In genomic region chr18:49172246-49172645, GRCh38 we compare ENCODE assay signal across 24 cellular contexts.
DNase-seq lines count a peak whose midpoint lies in the region; ATAC-seq and FAIRE-seq lines count a peak whose summit lies in the region.
"Had no signal": no experiment of that assay in that cellular context is flagged by ENCODE, and none has a peak within 500 bp of the region (broad histone marks: within the 10 kb centered on the region; RNA-seq: fewer than 3 reads in every experiment).

No MANE protein-coding gene starts in this region.

- DNase-seq in activated naive CD4-positive, alpha-beta T cell treated with anti-CD3 and anti-CD28 coated beads, Interleukin-2, amount 50 U/mL, for 72 hours (ENCODE audit: low spot score in 2 of 2), result no peak
- no peak for DNase-seq in activated naive CD4-positive, alpha-beta T cell (lab: John Stamatoyannopoulos, UW)
- DNase-seq in GM19239 (ENCODE audit: insufficient read length, low spot score) (no peak), NCI-H2227 (lab: John Stamatoyannopoulos, UW; ENCODE audit: unreplicated experiment) (no peak), urothelium cell line (ENCODE audit: low spot score) (no peak)
- no peak for DNase-seq in stimulated activated CD4-positive, alpha-beta T cell treated with anti-CD3 and anti-CD28 coated beads, Interleukin-2, amount 100 ng/mL, for 24 hours
- DNase-seq: activated CD4-positive, alpha-beta T cell treated with anti-CD3 and anti-CD28 coated beads for 1 hour; central memory CD4-positive, alpha-beta T cell; head of caudate nucleus; islet precursor cell; left ventricle myocardium superior; MV-4-11; NCI-H1436 treated with DMSO at 0.1 percent for 48 hours; NCI-H2107; NCI-H446; NCI-H748 treated with DMSO at 0.1 percent for 48 hours; right cardiac atrium; Right ventricle myocardium superior; stimulated activated CD4-positive, alpha-beta T cell treated with anti-CD3 and anti-CD28 coated beads, Interleukin-1b, Interleukin-23, amount 100 ng/mL, for 48 hours; tibial artery had no signal

- peak; percentile 85 for FAIRE-seq in GM19239 (lab: Jason Lieb, UNC)
- FAIRE-seq in colon (lab: Jason Lieb, UNC), result peak; percentile 5
- FAIRE-seq in urothelium cell line (lab: Jason Lieb, UNC), result no peak
- FAIRE-seq: H1 had no signal

- no peaks in the 10 kb centered on the region for H3K9me3 Mint-ChIP-seq in activated naive CD4-positive, alpha-beta T cell treated with anti-CD3 and anti-CD28 coated beads, Interleukin-2, amount 50 U/mL, for 72 hours
- H3K9me3 Mint-ChIP-seq: IgD-negative memory B cell had no signal

- H3K27ac Mint-ChIP-seq in activated naive CD4-positive, alpha-beta T cell treated with anti-CD3 and anti-CD28 coated beads, Interleukin-2, amount 50 U/mL, for 72 hours, result no peak overlapping the region
- H3K27ac Mint-ChIP-seq: IgD-negative memory B cell, mesothelial cell of epicardium had no signal

- no peaks in the 10 kb centered on the region for H3K36me3 Mint-ChIP-seq in activated naive CD4-positive, alpha-beta T cell treated with anti-CD3 and anti-CD28 coated beads, Interleukin-2, amount 50 U/mL, for 72 hours
- H3K36me3 Mint-ChIP-seq: IgD-negative memory B cell, mesothelial cell of epicardium had no signal

- ATAC-seq in activated naive CD4-positive, alpha-beta T cell treated with anti-CD3 and anti-CD28 coated beads, Interleukin-2, amount 50 U/mL, for 72 hours, result peak; percentile 56 to 92
- ATAC-seq: left ventricle myocardium superior, right cardiac atrium had no signal
